1 cellular context compared by ENCODE assay signal in the genomic region with DNA sequence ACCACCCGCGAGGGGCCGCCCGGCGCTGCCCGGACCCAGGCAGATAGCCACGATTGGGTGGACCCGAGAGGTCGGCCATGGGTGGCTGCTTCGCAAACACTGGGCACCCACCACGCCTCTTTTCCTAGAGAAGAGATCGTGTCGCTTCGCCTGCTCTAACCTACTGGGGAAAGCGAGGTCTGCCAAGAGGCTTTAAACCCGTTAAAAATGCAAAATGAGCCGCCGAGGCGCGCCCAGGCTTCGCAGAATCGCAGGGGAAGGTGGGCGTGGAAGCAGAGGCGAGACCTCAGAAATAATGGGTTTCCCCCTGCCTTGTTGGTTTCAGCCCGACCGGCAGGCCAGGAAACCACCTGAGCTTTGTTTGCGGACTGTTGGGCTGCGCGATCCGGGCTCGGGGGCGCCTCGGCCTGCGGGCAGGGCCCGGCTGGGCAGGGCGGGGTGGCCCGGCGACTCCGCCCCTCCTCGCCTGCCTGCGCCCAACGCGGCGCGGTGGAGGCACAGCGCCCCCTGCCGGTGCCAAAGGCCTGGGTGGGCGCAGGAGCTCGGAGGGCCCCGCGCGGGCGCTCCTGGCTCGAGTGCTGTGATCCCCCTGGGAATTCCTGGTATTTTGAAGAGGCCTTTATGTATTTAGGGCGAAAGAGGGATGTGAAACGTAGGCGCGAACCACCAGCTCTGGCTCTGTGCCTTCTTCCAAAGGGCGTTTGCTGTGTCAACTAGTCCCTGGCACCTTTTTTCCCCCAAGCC.
TF ChIP-seq lines count a peak whose summit lies in the region.

No MANE protein-coding gene starts in this region.

TF ChIP-seq in GM12878, 131 proteins besides CTCF, POLR2A, EP300 and RAD21 (continued from another document and continues in another):
- TF ChIP-seq, protein P1, sequence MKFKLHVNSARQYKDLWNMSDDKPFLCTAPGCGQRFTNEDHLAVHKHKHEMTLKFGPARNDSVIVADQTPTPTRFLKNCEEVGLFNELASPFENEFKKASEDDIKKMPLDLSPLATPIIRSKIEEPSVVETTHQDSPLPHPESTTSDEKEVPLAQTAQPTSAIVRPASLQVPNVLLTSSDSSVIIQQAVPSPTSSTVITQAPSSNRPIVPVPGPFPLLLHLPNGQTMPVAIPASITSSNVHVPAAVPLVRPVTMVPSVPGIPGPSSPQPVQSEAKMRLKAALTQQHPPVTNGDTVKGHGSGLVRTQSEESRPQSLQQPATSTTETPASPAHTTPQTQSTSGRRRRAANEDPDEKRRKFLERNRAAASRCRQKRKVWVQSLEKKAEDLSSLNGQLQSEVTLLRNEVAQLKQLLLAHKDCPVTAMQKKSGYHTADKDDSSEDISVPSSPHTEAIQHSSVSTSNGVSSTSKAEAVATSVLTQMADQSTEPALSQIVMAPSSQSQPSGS (IDR thresholded peaks at IDR 0.05; ENCODE audit: low read length) = peak; percentile 87
- TF ChIP-seq SMAD1 (IDR thresholded peaks at IDR 0.05; ENCODE audit: low read depth, partially characterized antibody) (peak; percentile 94), RBBP5 (conservative IDR thresholded peaks at IDR 0.05) (no peak), SMC3 (IDR thresholded peaks at IDR 0.05; ENCODE audit: borderline replicate concordance, low read length) (peak; percentile 63), NBN (IDR thresholded peaks at IDR 0.05) (no peak; the same call in 1 of the 2 replicates), RAD51 (IDR thresholded peaks at IDR 0.05) (no peak), HDAC6 (IDR thresholded peaks at IDR 0.05; ENCODE audit: unreplicated experiment) (no peak), NFYA (IDR thresholded peaks at IDR 0.05; ENCODE audit: borderline replicate concordance, low read depth, low read length) (no peak), PAX5 (IDR thresholded peaks at IDR 0.05; ENCODE audit: borderline replicate concordance, low read depth, low read length) (peak; percentile 83), TARDBP (IDR thresholded peaks at IDR 0.05; ENCODE audit: borderline replicate concordance) (no peak), GABPA (IDR thresholded peaks at IDR 0.05; ENCODE audit: low read depth) (no peak), NR2C1 (IDR thresholded peaks at IDR 0.05) (peak; percentile 29; the same call in 1 of the 2 replicates), ZBTB4 (CRISPR knock-in tag; IDR thresholded peaks at IDR 0.05) (no peak), ZNF687 (IDR thresholded peaks at IDR 0.05) (no peak; the same call in none of the 2 replicates), BHLHE40 (IDR thresholded peaks at IDR 0.05; ENCODE audit: borderline replicate concordance in 1 of 2, low read depth in 2 of 2, low read length in 1 of 2) (peak; percentile 90), FOXM1 (IDR thresholded peaks at IDR 0.05; ENCODE audit: low read depth, low read length) (peak; percentile 89), STAT3 (IDR thresholded peaks at IDR 0.05; ENCODE audit: low read depth, low read length) (no peak), PAX8 (IDR thresholded peaks at IDR 0.05) (no peak), BCLAF1 (IDR thresholded peaks at IDR 0.05) (peak; percentile 78), ZBTB40 (IDR thresholded peaks at IDR 0.05; ENCODE audit: borderline replicate concordance) (no peak; the same call in 1 of the 2 replicates), TBL1XR1 (IDR thresholded peaks at IDR 0.05; ENCODE audit: low read depth, low read length) (peak; percentile 83)
- TF ChIP-seq, protein P2, sequence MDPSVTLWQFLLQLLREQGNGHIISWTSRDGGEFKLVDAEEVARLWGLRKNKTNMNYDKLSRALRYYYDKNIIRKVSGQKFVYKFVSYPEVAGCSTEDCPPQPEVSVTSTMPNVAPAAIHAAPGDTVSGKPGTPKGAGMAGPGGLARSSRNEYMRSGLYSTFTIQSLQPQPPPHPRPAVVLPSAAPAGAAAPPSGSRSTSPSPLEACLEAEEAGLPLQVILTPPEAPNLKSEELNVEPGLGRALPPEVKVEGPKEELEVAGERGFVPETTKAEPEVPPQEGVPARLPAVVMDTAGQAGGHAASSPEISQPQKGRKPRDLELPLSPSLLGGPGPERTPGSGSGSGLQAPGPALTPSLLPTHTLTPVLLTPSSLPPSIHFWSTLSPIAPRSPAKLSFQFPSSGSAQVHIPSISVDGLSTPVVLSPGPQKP (IDR thresholded peaks at IDR 0.05; ENCODE audit: low read depth, low read length) = 0 out of 2 replicates have a peak, but pooled peaks have one; percentile 2
- TF ChIP-seq, protein P3, sequence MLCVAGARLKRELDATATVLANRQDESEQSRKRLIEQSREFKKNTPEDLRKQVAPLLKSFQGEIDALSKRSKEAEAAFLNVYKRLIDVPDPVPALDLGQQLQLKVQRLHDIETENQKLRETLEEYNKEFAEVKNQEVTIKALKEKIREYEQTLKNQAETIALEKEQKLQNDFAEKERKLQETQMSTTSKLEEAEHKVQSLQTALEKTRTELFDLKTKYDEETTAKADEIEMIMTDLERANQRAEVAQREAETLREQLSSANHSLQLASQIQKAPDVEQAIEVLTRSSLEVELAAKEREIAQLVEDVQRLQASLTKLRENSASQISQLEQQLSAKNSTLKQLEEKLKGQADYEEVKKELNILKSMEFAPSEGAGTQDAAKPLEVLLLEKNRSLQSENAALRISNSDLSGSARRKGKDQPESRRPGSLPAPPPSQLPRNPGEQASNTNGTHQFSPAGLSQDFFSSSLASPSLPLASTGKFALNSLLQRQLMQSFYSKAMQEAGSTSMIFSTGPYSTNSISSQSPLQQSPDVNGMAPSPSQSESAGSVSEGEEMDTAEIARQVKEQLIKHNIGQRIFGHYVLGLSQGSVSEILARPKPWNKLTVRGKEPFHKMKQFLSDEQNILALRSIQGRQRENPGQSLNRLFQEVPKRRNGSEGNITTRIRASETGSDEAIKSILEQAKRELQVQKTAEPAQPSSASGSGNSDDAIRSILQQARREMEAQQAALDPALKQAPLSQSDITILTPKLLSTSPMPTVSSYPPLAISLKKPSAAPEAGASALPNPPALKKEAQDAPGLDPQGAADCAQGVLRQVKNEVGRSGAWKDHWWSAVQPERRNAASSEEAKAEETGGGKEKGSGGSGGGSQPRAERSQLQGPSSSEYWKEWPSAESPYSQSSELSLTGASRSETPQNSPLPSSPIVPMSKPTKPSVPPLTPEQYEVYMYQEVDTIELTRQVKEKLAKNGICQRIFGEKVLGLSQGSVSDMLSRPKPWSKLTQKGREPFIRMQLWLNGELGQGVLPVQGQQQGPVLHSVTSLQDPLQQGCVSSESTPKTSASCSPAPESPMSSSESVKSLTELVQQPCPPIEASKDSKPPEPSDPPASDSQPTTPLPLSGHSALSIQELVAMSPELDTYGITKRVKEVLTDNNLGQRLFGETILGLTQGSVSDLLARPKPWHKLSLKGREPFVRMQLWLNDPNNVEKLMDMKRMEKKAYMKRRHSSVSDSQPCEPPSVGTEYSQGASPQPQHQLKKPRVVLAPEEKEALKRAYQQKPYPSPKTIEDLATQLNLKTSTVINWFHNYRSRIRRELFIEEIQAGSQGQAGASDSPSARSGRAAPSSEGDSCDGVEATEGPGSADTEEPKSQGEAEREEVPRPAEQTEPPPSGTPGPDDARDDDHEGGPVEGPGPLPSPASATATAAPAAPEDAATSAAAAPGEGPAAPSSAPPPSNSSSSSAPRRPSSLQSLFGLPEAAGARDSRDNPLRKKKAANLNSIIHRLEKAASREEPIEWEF (IDR thresholded peaks at IDR 0.05; ENCODE audit: insufficient replicate concordance, low read depth, low read length) = no peak
